ENCODE assay signal across 14 cellular contexts in genomic region chr12:131177599-131177998, GRCh38.
DNase-seq lines count a peak whose midpoint lies in the region; TF ChIP-seq lines count a peak whose summit lies in the region.
"Had no signal": no experiment of that assay in that cellular context is flagged by ENCODE, and none has a peak within 500 bp of the region (broad histone marks: within the 10 kb centered on the region; RNA-seq: fewer than 3 reads in every experiment).

No MANE protein-coding gene starts in this region.

- BruUV-seq in Caco-2 (replicated peaks; lab: Mats Ljungman, UMichigan) = no TSS peak

- WGBS in endodermal cell (ENCODE audit: insufficient coverage in 1 of 2, insufficient read length in 1 of 2), 2 experiments = 84 to 100% methylated on average over 1 of the region's 1 CpG

- no peak overlapping the region for H3K9ac ChIP-seq in endodermal cell (ENCODE audit: extremely low read depth, low read length, poor library complexity, severe bottlenecking)

- H3K9me3 ChIP-seq in endodermal cell (ENCODE audit: control insufficient read depth, low read length) (no peaks in the 10 kb centered on the region), Caco-2 (no peaks in the 10 kb centered on the region; the same call in 1 of the 2 replicates)
- H3K9me3 ChIP-seq in effector memory CD4-positive, alpha-beta T cell (ENCODE audit: control insufficient read depth, low read length) = no peaks in the 10 kb centered on the region

- H3K4me1 ChIP-seq in endodermal cell (ENCODE audit: control insufficient read depth, insufficient read depth, low read length) = no peaks in the 10 kb centered on the region
- H3K4me1 ChIP-seq in Caco-2 = no peaks in the 10 kb centered on the region
- no peaks in the 10 kb centered on the region for H3K4me1 ChIP-seq in effector memory CD4-positive, alpha-beta T cell (ENCODE audit: control insufficient read depth, insufficient read depth, low read length, poor library complexity, severe bottlenecking)

- peak; percentile 28 for DNase-seq in activated effector memory CD4-positive, alpha-beta T cell treated with anti-CD3 and anti-CD28 coated beads, Interleukin-2, amount 50 U/mL, for 16 hours
- no peak for DNase-seq in activated effector memory CD4-positive, alpha-beta T cell treated with Interleukin-2 at 50 U/mL for 16 hours
- DNase-seq in endodermal cell (no peak), islet precursor cell (peak; percentile 30), SK-N-DZ (ENCODE audit: low spot score) (no peak), Caco-2 (no peak)
- DNase-seq in effector memory CD4-positive, alpha-beta T cell = no peak
- DNase-seq: C1 segment of cervical spinal cord; CD4-positive, alpha-beta memory T cell; COR-L47; DMS153; DND-41; GOT3; HCEC 1CT had no signal

- H3K9me3 Mint-ChIP-seq in endodermal cell (peaks cover 11% of the 10 kb centered on the region), Caco-2 (ENCODE audit: unreplicated experiment) (no peaks in the 10 kb centered on the region)

- TF ChIP-seq CTCF in endodermal cell (conservative IDR thresholded peaks at IDR 0.05) (peak; percentile 32), Caco-2 (IDR thresholded peaks at IDR 0.05; ENCODE audit: insufficient read depth in 1 of 2, low read depth in 1 of 2, low read length in 1 of 2, severe bottlenecking in 1 of 2, unreplicated experiment in 1 of 2) (no peak)

- no peaks in the 10 kb centered on the region for H3K36me3 ChIP-seq in endodermal cell (ENCODE audit: control insufficient read depth, insufficient read depth, low read length)
- H3K36me3 ChIP-seq in Caco-2 (ENCODE audit: control insufficient read depth, insufficient read depth, low read length) = no peaks in the 10 kb centered on the region
- H3K36me3 ChIP-seq in effector memory CD4-positive, alpha-beta T cell (ENCODE audit: control insufficient read depth, insufficient read depth, low read length) = no peaks in the 10 kb centered on the region

- H3K27ac ChIP-seq in endodermal cell (ENCODE audit: low read depth, low read length) = no peak overlapping the region
- no peak overlapping the region for H3K27ac ChIP-seq in effector memory CD4-positive, alpha-beta T cell (ENCODE audit: insufficient read depth, low read length, poor library complexity, severe bottlenecking)

- H3K4me3 Mint-ChIP-seq in endodermal cell = no peak overlapping the region
- H3K4me3 Mint-ChIP-seq in Caco-2 (ENCODE audit: unreplicated experiment) = no peak overlapping the region
- H3K4me3 Mint-ChIP-seq: CD4-positive, alpha-beta memory T cell had no signal

- POLR2A ChIA-PET in Caco-2 (lab: Charles Lee) = no interaction called here

- H3K27me3 ChIP-seq in endodermal cell (ENCODE audit: control insufficient read depth, insufficient read depth, low read length, poor library complexity, severe bottlenecking) (peaks cover 5% of the 10 kb centered on the region), Caco-2 (replicated peaks; ENCODE audit: control insufficient read depth, insufficient read depth, low read length) (no peaks in the 10 kb centered on the region)
- H3K27me3 ChIP-seq in effector memory CD4-positive, alpha-beta T cell (replicated peaks; ENCODE audit: control insufficient read depth, insufficient read depth, low read length, poor library complexity, severe bottlenecking) = no peaks in the 10 kb centered on the region

- H3K4me1 Mint-ChIP-seq in endodermal cell (no peaks in the 10 kb centered on the region), Caco-2 (ENCODE audit: low read depth, unreplicated experiment) (no peaks in the 10 kb centered on the region)
- H3K4me1 Mint-ChIP-seq: CD4-positive, alpha-beta memory T cell had no signal

- intact Hi-C loops in Caco-2 (cut with micrococcal nuclease; ENCODE audit: unreplicated experiment) = no loop called here

- CTCF ChIA-PET in Caco-2 (lab: Charles Lee) = no interaction called here

- no peak overlapping the region for H3K27ac Mint-ChIP-seq in endodermal cell
- H3K27ac Mint-ChIP-seq in Caco-2 (ENCODE audit: unreplicated experiment) = no peak overlapping the region
- H3K27ac Mint-ChIP-seq: CD4-positive, alpha-beta memory T cell had no signal

- H3K4me3 ChIP-seq in endodermal cell (ENCODE audit: low read length) = no peak overlapping the region
- no peak overlapping the region for H3K4me3 ChIP-seq in Caco-2 (ENCODE audit: low read depth, low read length)
- no peak overlapping the region for H3K4me3 ChIP-seq in effector memory CD4-positive, alpha-beta T cell (ENCODE audit: insufficient read depth, low read depth, low read length, poor library complexity, severe bottlenecking)

- peaks cover 31% of the 10 kb centered on the region for H3K27me3 Mint-ChIP-seq in endodermal cell (ENCODE audit: insufficient read depth)
- H3K27me3 Mint-ChIP-seq in Caco-2 (ENCODE audit: insufficient read depth, unreplicated experiment) = peaks cover 12% of the 10 kb centered on the region

- H3K36me3 Mint-ChIP-seq in endodermal cell (ENCODE audit: low read depth) (no peaks in the 10 kb centered on the region), Caco-2 (ENCODE audit: insufficient read depth, unreplicated experiment) (no peaks in the 10 kb centered on the region)
- H3K36me3 Mint-ChIP-seq: CD4-positive, alpha-beta memory T cell had no signal

Comparison
In these comparisons a context has a peak if more than half of its experiments do, and no peak if none do; other contexts are left out.
1. DNase-seq: peak in activated effector memory CD4-positive, alpha-beta T cell treated with anti-CD3 and anti-CD28 coated beads, Interleukin-2, amount 50 U/mL, for 16 hours (single experiment) and islet precursor cell (single experiment); none in activated effector memory CD4-positive, alpha-beta T cell treated with Interleukin-2 at 50 U/mL for 16 hours (single experiment), endodermal cell (single experiment), SK-N-DZ (single experiment), Caco-2 (0 of 2) and effector memory CD4-positive, alpha-beta T cell (0 of 3).